8 cellular contexts compared by ENCODE assay signal in the genomic region with DNA sequence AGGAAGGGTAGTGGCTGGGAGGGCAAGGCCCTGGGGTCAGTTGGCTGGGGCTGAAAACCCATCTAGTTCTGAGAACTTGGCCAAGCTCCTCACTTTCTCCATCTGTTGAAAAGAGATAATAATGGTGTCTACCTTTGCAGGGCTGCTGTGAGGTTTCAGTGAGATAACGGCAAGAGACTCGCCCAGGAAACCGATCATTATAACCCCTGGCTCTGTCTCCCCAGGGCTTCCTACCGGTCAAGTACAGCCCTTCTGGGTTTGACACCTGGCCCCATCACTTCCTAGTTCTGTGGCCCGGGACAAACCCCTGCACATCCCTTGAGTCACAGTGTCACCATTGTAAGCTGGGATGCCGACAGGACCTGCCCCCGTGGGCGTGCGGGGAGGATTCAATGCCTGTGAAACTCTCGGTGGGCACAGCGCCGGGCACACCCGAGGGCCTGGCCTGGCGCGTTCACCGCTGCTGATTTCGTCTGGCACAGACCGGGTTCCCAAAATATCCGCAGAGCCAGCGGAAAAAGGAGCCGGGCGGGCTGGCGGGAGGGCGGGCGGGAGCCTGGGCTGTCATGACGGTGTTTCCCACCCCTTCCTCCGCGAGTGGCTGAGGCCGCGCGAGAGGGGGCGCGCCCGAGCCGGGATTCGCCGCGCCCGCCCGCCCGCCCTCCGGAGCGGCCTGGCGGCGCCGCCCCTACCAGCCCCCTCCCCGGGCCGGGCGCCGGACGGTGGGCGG. TPM values are rescaled to one million over a fixed set of nuclear protein-coding genes. Genes with fewer than 3 reads are reported as not detected.
A peak's percentile ranks its signal among the peaks of the same experiment; 100 is the strongest.
DNase-seq lines count a peak whose midpoint lies in the region; ATAC-seq and TF ChIP-seq lines count a peak whose summit lies in the region.

No MANE protein-coding gene starts in this region.

- no peak for TF ChIP-seq POLR2A in stomach (IDR thresholded peaks at IDR 0.05)

- H3K4me2 ChIP-seq in BLaER1 treated with 17β-estradiol and CSF1 and Interleukin-3, amounts not matched to agents 10 nM and 100 nM, result peak overlapping the region; percentile 78 to 98 (median 92)

- H3K27me3 ChIP-seq in BLaER1 treated with 17β-estradiol and CSF1 and Interleukin-3, amounts not matched to agents 10 nM and 100 nM, result no peaks in the 10 kb centered on the region
- H3K27me3 ChIP-seq in stomach, result no peaks in the 10 kb centered on the region

- H3K27ac ChIP-seq in BLaER1 treated with 17β-estradiol and CSF1 and Interleukin-3, amounts not matched to agents 10 nM and 100 nM, result peak overlapping the region; percentile 76 to 89 (median 86); a peak in 21 of 22 replicates
- H3K27ac ChIP-seq in stomach, result peak overlapping the region; percentile 86 to 96 (median 94)

- H3K36me3 ChIP-seq in BLaER1 treated with 17β-estradiol and CSF1 and Interleukin-3, amounts not matched to agents 10 nM and 100 nM, result peaks cover 28 to 34% (median 30%) of the 10 kb centered on the region in 11 experiments
- H3K36me3 ChIP-seq in stomach, result peaks cover 16 to 29% (median 28%) of the 10 kb centered on the region in 4 donors

- WGBS in stomach, 5 donors, result 0 to 1% (median 0%) methylated on average over 11 to 52 of the region's 52 CpGs

- TF ChIP-seq CTCF in fibroblast of the aortic adventitia (IDR thresholded peaks at IDR 0.05; ENCODE audit: insufficient read depth, low read length), result no peak
- no peak for TF ChIP-seq CTCF in nephron progenitor cell (IDR thresholded peaks at IDR 0.05)
- TF ChIP-seq CTCF in stomach (IDR thresholded peaks at IDR 0.05), result peak in 2 of 7 experiments; percentile 9 to 34

- H3K27ac Mint-ChIP-seq in nephron progenitor cell, result peak overlapping the region; percentile 50

- TF ChIP-seq EP300 in stomach (IDR thresholded peaks at IDR 0.05), result no peak

- no peaks in the 10 kb centered on the region for H3K9me3 Mint-ChIP-seq in nephron progenitor cell

- peaks cover 49 to 74% (median 58%) of the 10 kb centered on the region in 10 experiments for H3K4me1 ChIP-seq in BLaER1 treated with 17β-estradiol and CSF1 and Interleukin-3, amounts not matched to agents 10 nM and 100 nM
- peaks cover 32 to 65% (median 59%) of the 10 kb centered on the region in 4 donors for H3K4me1 ChIP-seq in stomach

- peak overlapping the region; percentile 73 to 87 (median 80) for H3K4me3 ChIP-seq in BLaER1 treated with 17β-estradiol and CSF1 and Interleukin-3, amounts not matched to agents 10 nM and 100 nM
- H3K4me3 ChIP-seq in fibroblast of the aortic adventitia (ENCODE audit: low read depth, low read length), result peak overlapping the region; percentile 74
- H3K4me3 ChIP-seq in stomach, result peak overlapping the region; percentile 50 to 87 (median 54)

- peak overlapping the region; percentile 80 to 98 (median 91) for H3K9ac ChIP-seq in BLaER1 treated with 17β-estradiol and CSF1 and Interleukin-3, amounts not matched to agents 10 nM and 100 nM

- peak; percentile 39 for ATAC-seq in GM19324 (IDR thresholded peaks at IDR 0.05; ENCODE audit: low FRiP score, unreplicated experiment)

- peaks cover 23 to 40% (median 38%) of the 10 kb centered on the region in 11 experiments; a peak in 20 of 22 replicates for H4K20me1 ChIP-seq in BLaER1 treated with 17β-estradiol and CSF1 and Interleukin-3, amounts not matched to agents 10 nM and 100 nM

- H3K4me3 Mint-ChIP-seq in nephron progenitor cell, result peak overlapping the region; percentile 82

- peaks cover 40% of the 10 kb centered on the region for H3K4me1 Mint-ChIP-seq in nephron progenitor cell

- DNase-seq in HUDEP-2 (lab: John Stamatoyannopoulos, UW; ENCODE audit: unreplicated experiment in 76 of 76) (peak; percentile 32 to 92 (median 73)), RKO (ENCODE audit: low spot score) (peak; percentile 66), fibroblast of the aortic adventitia (ENCODE audit: low read depth) (peak; percentile 60), nephron progenitor cell (peak; percentile 78), stomach (peak; percentile 80)
- peak; percentile 92 for DNase-seq in activated effector memory CD4-positive, alpha-beta T cell treated with anti-CD3 and anti-CD28 coated beads, Interleukin-2, amount 50 U/mL, for 16 hours

- H3K9me3 ChIP-seq in BLaER1 treated with 17β-estradiol and CSF1 and Interleukin-3, amounts not matched to agents 10 nM and 100 nM (replicated peaks in 1 of 11), result no peaks in the 10 kb centered on the region
- H3K9me3 ChIP-seq in stomach, result no peaks in the 10 kb centered on the region

- peaks cover 5% of the 10 kb centered on the region for H3K27me3 Mint-ChIP-seq in nephron progenitor cell (ENCODE audit: low read depth, poor library complexity)

- peaks cover 27% of the 10 kb centered on the region for H3K36me3 Mint-ChIP-seq in nephron progenitor cell (ENCODE audit: low read depth)

- intact Hi-C loops in stomach (cut with DNase I; ENCODE audit: low total_unique reads), result no loop called here

RNA-seq across cellular contexts. Expression of a gene that starts 4.5 kb away (rescaled TPM):
- total RNA-seq in fibroblast of the aortic adventitia (ENCODE audit: low replicate concordance) (46.5 and 63.1 TPM in 2 replicates), stomach (10 to 100 TPM; 22.8 to 64.6 (median 46.1) TPM)
- polyA plus RNA-seq in stomach, result 10 to 100 TPM; 16.5 to 20.4 (median 16.6) TPM

RNA-seq across cellular contexts. Expression of a gene that starts 23.7 kb away (rescaled TPM):
- total RNA-seq in fibroblast of the aortic adventitia (ENCODE audit: low replicate concordance) (38.6 and 70.6 TPM in 2 replicates), stomach (10 to 100 TPM in 4 of 5 donors, 1 to 10 TPM in 1; 6.4 to 35.6 (median 17.7) TPM)
- polyA plus RNA-seq in stomach, result 1 to 10 TPM; 3.4 to 4.1 (median 3.6) TPM

RNA-seq across cellular contexts. Expression of a gene that starts 48.1 kb away (rescaled TPM):
- total RNA-seq in fibroblast of the aortic adventitia (ENCODE audit: low replicate concordance) (3.6 and 7.4 TPM in 2 replicates), stomach (1 to 10 TPM; 2.0 to 5.3 (median 3.8) TPM)
- 1 to 10 TPM; 4.6 to 5.9 (median 5.5) TPM for polyA plus RNA-seq in stomach

Comparison
In these comparisons a context has a peak if more than half of its experiments do, and no peak if none do; other contexts are left out.
1. Peak in every context shown above with its lines: DNase-seq, ATAC-seq, H3K4me3 ChIP-seq and H3K27ac ChIP-seq.